8 cellular contexts compared by ENCODE assay signal in genomic region chr10:96044686-96045085, GRCh38. TPM values are rescaled to one million over a fixed set of nuclear protein-coding genes. Genes with fewer than 3 reads are reported as not detected.
DNase-seq lines count a peak whose midpoint lies in the region; ATAC-seq and TF ChIP-seq lines count a peak whose summit lies in the region.

No MANE protein-coding gene starts in this region.

- H3K4me3 ChIP-seq in GM06990 (replicated peaks; ENCODE audit: low read depth, low read length) (peak overlapping the region; percentile 82), NT2/D1 (ENCODE audit: insufficient read length, low read depth) (peak overlapping the region; percentile 65), mononuclear cell (ENCODE audit: low read length) (peak overlapping the region; percentile 68)

- peaks cover 48% of the 10 kb centered on the region for H3K4me1 Mint-ChIP-seq in central memory CD8-positive, alpha-beta T cell

- H3K4me1 ChIP-seq in NT2/D1 (ENCODE audit: insufficient read depth, insufficient read length) = no peaks in the 10 kb centered on the region
- H3K4me1 ChIP-seq in mononuclear cell (ENCODE audit: insufficient read depth, low read length) = peaks cover 30% of the 10 kb centered on the region

- peak overlapping the region; percentile 92 for H3K4me3 Mint-ChIP-seq in central memory CD8-positive, alpha-beta T cell

- DNase-seq in GM06990 (ENCODE audit: extremely low read depth, insufficient read length) (no peak), NT2/D1 (ENCODE audit: low read depth, low spot score) (no peak), NCI-H2081 treated with DMSO at 0.1 percent for 48 hours (lab: John Stamatoyannopoulos, UW) (no peak), NCI-H2029 treated with DMSO at 0.1 percent for 48 hours (lab: John Stamatoyannopoulos, UW) (no peak)
- DNase-seq in central memory CD8-positive, alpha-beta T cell (ENCODE audit: low spot score in 2 of 2) = no peak

- H3K36me3 ChIP-seq in GM06990 (ENCODE audit: control insufficient read depth, insufficient read depth, low read length) (peaks cover 2% of the 10 kb centered on the region), NT2/D1 (ENCODE audit: insufficient read depth, insufficient read length, low read length) (peaks cover 27% of the 10 kb centered on the region)

- H3K27me3 ChIP-seq in GM06990 (replicated peaks; ENCODE audit: control insufficient read depth, insufficient read depth, low read length) = no peaks in the 10 kb centered on the region
- peaks cover 6% of the 10 kb centered on the region for H3K27me3 ChIP-seq in NT2/D1 (ENCODE audit: insufficient read depth, insufficient read length)
- no peaks in the 10 kb centered on the region for H3K27me3 ChIP-seq in mononuclear cell (ENCODE audit: insufficient read depth, low read length)

- no peaks in the 10 kb centered on the region for H3K9me3 Mint-ChIP-seq in central memory CD8-positive, alpha-beta T cell

- no peak for TF ChIP-seq CTCF in GM06990 (IDR thresholded peaks at IDR 0.05; ENCODE audit: insufficient read depth, low read length, poor library complexity, severe bottlenecking)

- H3K27ac Mint-ChIP-seq in central memory CD8-positive, alpha-beta T cell (ENCODE audit: low read depth) = peak overlapping the region; percentile 95

- H3K9ac ChIP-seq in NT2/D1 (ENCODE audit: insufficient read length, low read depth) = peak overlapping the region; percentile 97

- H3K36me3 Mint-ChIP-seq in central memory CD8-positive, alpha-beta T cell (ENCODE audit: insufficient read depth) = peaks cover 9% of the 10 kb centered on the region

- no peaks in the 10 kb centered on the region for H3K27me3 Mint-ChIP-seq in central memory CD8-positive, alpha-beta T cell

- no peaks in the 10 kb centered on the region; the same call in 1 of the 2 replicates for H3K9me3 ChIP-seq in NT2/D1 (ENCODE audit: insufficient read depth, low read length)
- H3K9me3 ChIP-seq in mononuclear cell (ENCODE audit: low read depth, low read length) = no peaks in the 10 kb centered on the region

- ATAC-seq in central memory CD8-positive, alpha-beta T cell (replicated peaks; ENCODE audit: extremely low read depth, poor library complexity, severe bottlenecking) = no peak
- ATAC-seq in HG03354 (IDR thresholded peaks at IDR 0.05; ENCODE audit: poor library complexity, severe bottlenecking, unreplicated experiment) (no peak), GM18517 (IDR thresholded peaks at IDR 0.05; ENCODE audit: unreplicated experiment) (no peak)

RNA-seq across cellular contexts. Expression of gene CCNJ, which starts 1.3 kb away (rescaled TPM):
- total RNA-seq in mononuclear cell = 14.7 TPM
